12 cellular contexts compared by ENCODE assay signal in the genomic region with DNA sequence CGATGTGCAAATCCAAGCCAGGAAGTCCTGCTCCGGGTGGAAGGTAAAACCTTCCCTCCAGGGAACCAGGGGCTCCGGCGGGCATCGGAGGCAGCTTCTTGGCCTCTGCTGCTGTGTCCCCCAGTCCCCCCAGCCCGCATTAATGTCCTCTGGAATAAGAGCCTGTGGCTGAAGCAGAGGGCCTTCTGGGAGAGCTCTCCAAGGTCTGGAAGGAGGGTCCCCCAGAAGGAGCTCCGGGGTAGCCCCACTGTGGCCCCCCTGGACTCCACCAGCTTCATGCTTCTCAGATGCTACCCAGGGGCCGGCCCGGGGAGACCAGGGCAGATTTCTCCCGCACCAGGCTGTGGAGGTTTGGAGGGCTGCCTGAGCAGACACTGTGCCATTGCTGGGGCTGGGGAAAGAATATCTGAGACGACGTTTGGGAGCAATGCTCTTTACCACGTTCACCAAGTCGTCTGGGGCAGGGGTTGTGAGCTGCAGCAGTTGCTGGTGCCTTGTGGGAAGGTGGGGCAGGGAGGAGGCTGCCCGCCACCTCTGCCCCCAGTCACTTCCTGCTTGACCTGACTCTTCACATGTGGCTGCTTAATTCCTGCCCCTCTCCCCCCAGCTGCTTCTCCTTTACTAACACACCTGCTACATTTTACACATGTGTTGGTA. TPM values are rescaled to one million over a fixed set of nuclear protein-coding genes. Genes with fewer than 3 reads are reported as not detected.
DNase-seq lines count a peak whose midpoint lies in the region; ATAC-seq and TF ChIP-seq lines count a peak whose summit lies in the region.
"Had no signal": no experiment of that assay in that cellular context is flagged by ENCODE, and none has a peak within 500 bp of the region (broad histone marks: within the 10 kb centered on the region; RNA-seq: fewer than 3 reads in every experiment).

No MANE protein-coding gene starts in this region.

- H3K9me3 ChIP-seq in mucosa of descending colon, result no peaks in the 10 kb centered on the region
- H3K9me3 ChIP-seq: ovary had no signal

- no peak overlapping the region for H3K4me3 ChIP-seq in mucosa of descending colon
- H3K4me3 ChIP-seq: ovary had no signal

- ATAC-seq in GM21786 (IDR thresholded peaks at IDR 0.05; ENCODE audit: unreplicated experiment), result peak; percentile 58
- ATAC-seq in mucosa of descending colon, result peak; percentile 62
- no peak for ATAC-seq in HG02938 (IDR thresholded peaks at IDR 0.05; ENCODE audit: unreplicated experiment)
- ATAC-seq in GM18873 (IDR thresholded peaks at IDR 0.05; ENCODE audit: low FRiP score, unreplicated experiment), result no peak

- no peaks in the 10 kb centered on the region for H3K4me1 ChIP-seq in mucosa of descending colon (ENCODE audit: low read depth)

- no peak for TF ChIP-seq CTCF in GM10248 (IDR thresholded peaks at IDR 0.05; ENCODE audit: control extremely low read depth, extremely low read depth, low read depth, missing control alignments)
- no peak for TF ChIP-seq CTCF in mucosa of descending colon (IDR thresholded peaks at IDR 0.05)
- no peak for TF ChIP-seq CTCF in chondrocyte (IDR thresholded peaks at IDR 0.05)

- peak overlapping the region; percentile 35 for H3K27ac Mint-ChIP-seq in activated CD4-positive, alpha-beta memory T cell treated with anti-CD3 and anti-CD28 coated beads for 36 hours
- no peak overlapping the region for H3K27ac Mint-ChIP-seq in chondrocyte (ENCODE audit: unreplicated experiment)

- H3K4me1 Mint-ChIP-seq in activated CD4-positive, alpha-beta memory T cell treated with anti-CD3 and anti-CD28 coated beads for 36 hours (ENCODE audit: low read depth), result peaks cover 37% of the 10 kb centered on the region
- H3K4me1 Mint-ChIP-seq in chondrocyte (ENCODE audit: low read depth), result no peaks in the 10 kb centered on the region

- no peaks in the 10 kb centered on the region for H3K36me3 Mint-ChIP-seq in activated CD4-positive, alpha-beta memory T cell treated with anti-CD3 and anti-CD28 coated beads for 36 hours
- peaks cover 9% of the 10 kb centered on the region for H3K36me3 Mint-ChIP-seq in chondrocyte (ENCODE audit: low read depth)

- no peak overlapping the region for H3K4me3 Mint-ChIP-seq in activated CD4-positive, alpha-beta memory T cell treated with anti-CD3 and anti-CD28 coated beads for 36 hours
- H3K4me3 Mint-ChIP-seq in chondrocyte (ENCODE audit: unreplicated experiment), result no peak overlapping the region

- no peaks in the 10 kb centered on the region for H3K9me3 Mint-ChIP-seq in activated CD4-positive, alpha-beta memory T cell treated with anti-CD3 and anti-CD28 coated beads for 36 hours
- no peaks in the 10 kb centered on the region for H3K9me3 Mint-ChIP-seq in chondrocyte (ENCODE audit: low read depth)

- DNase-seq in GM10248 (ENCODE audit: extremely low spot score) (peak; percentile 53), mucosa of descending colon (no peak), chondrocyte (ENCODE audit: low spot score) (no peak), UCSD-AML1 (lab: John Stamatoyannopoulos, UW; ENCODE audit: unreplicated experiment) (no peak)
- DNase-seq in activated CD4-positive, alpha-beta memory T cell treated with anti-CD3 and anti-CD28 coated beads for 36 hours, result peak; percentile 41
- DNase-seq: Calu3, NCI-H524 treated with DMSO at 0.1 percent for 48 hours, ovary, SW 1271 had no signal

- H3K27me3 Mint-ChIP-seq in activated CD4-positive, alpha-beta memory T cell treated with anti-CD3 and anti-CD28 coated beads for 36 hours, result no peaks in the 10 kb centered on the region
- H3K27me3 Mint-ChIP-seq in chondrocyte (ENCODE audit: low read depth), result no peaks in the 10 kb centered on the region

- CTCF ChIA-PET in GM10248 (lab: Yijun Ruan, JAX), result no interaction called here
- CTCF ChIA-PET in activated CD4-positive, alpha-beta memory T cell treated with anti-CD3 and anti-CD28 coated beads for 36 hours (lab: Charles Lee), result no interaction called here

- H3K36me3 ChIP-seq in mucosa of descending colon (ENCODE audit: low read depth), result no peaks in the 10 kb centered on the region
- H3K36me3 ChIP-seq: ovary had no signal

- POLR2A ChIA-PET in GM10248 (lab: Yijun Ruan, JAX), result no interaction called here
- POLR2A ChIA-PET in activated CD4-positive, alpha-beta memory T cell treated with anti-CD3 and anti-CD28 coated beads for 36 hours (lab: Charles Lee), result no interaction called here

- intact Hi-C loops in activated CD4-positive, alpha-beta memory T cell treated with anti-CD3 and anti-CD28 coated beads for 36 hours (cut with micrococcal nuclease), result no loop called here
- intact Hi-C loops in mucosa of descending colon (cut with DNase I, micrococcal nuclease), result no loop called here

RNA-seq across cellular contexts. Expression of a gene that starts 8.3 kb away (rescaled TPM):
- 1 to 10 TPM in 1 of 2 experiments, under 1 TPM in 1; 0.99 to 1.2 TPM for total RNA-seq in activated CD4-positive, alpha-beta memory T cell treated with anti-CD3 and anti-CD28 coated beads for 36 hours
- total RNA-seq in mucosa of descending colon, result 10 to 100 TPM in 1 of 3 donors, 1 to 10 TPM in 1, under 1 TPM in 1; 0.84 to 19.9 (median 1.4) TPM
- total RNA-seq in chondrocyte, result 13.4 to 16.2 TPM (median 15.1 TPM) in 3 replicates

RNA-seq across cellular contexts. Expression of a gene that starts 13.4 kb away (rescaled TPM):
- 10 to 100 TPM; 19.7 to 21.7 TPM for total RNA-seq in activated CD4-positive, alpha-beta memory T cell treated with anti-CD3 and anti-CD28 coated beads for 36 hours
- total RNA-seq in mucosa of descending colon (10 to 100 TPM; 22.3 to 40.9 (median 24.1) TPM), chondrocyte (26.0 to 32.5 TPM (median 28.9 TPM) in 3 replicates)

RNA-seq across cellular contexts. Expression of a gene that starts 33.9 kb away (rescaled TPM):
- 10 to 100 TPM; 25.9 to 27.5 TPM for total RNA-seq in activated CD4-positive, alpha-beta memory T cell treated with anti-CD3 and anti-CD28 coated beads for 36 hours
- total RNA-seq in mucosa of descending colon (10 to 100 TPM; 24.5 to 38.5 (median 26.2) TPM), chondrocyte (30.0 to 32.5 TPM (median 31.3 TPM) in 3 replicates)

RNA-seq across cellular contexts. Expression of a gene that starts 46.5 kb away (rescaled TPM):
- 10 to 100 TPM; 31.7 to 44.4 TPM for total RNA-seq in activated CD4-positive, alpha-beta memory T cell treated with anti-CD3 and anti-CD28 coated beads for 36 hours
- total RNA-seq in mucosa of descending colon (10 to 100 TPM; 40.4 to 55.9 (median 41.7) TPM), chondrocyte (44.0 to 60.5 TPM (median 50.6 TPM) in 3 replicates)

Comparison
In these comparisons a context has a peak if more than half of its experiments do, and no peak if none do; other contexts are left out.
1. DNase-seq: peak in GM10248 (single experiment) and activated CD4-positive, alpha-beta memory T cell treated with anti-CD3 and anti-CD28 coated beads for 36 hours (single experiment); none in mucosa of descending colon (0 of 3), chondrocyte (single experiment) and UCSD-AML1 (single experiment).
2. ATAC-seq: peak in GM21786 (single experiment) and mucosa of descending colon (single experiment); none in HG02938 (single experiment) and GM18873 (single experiment).